32 cellular contexts compared by ENCODE assay signal in the genomic region with DNA sequence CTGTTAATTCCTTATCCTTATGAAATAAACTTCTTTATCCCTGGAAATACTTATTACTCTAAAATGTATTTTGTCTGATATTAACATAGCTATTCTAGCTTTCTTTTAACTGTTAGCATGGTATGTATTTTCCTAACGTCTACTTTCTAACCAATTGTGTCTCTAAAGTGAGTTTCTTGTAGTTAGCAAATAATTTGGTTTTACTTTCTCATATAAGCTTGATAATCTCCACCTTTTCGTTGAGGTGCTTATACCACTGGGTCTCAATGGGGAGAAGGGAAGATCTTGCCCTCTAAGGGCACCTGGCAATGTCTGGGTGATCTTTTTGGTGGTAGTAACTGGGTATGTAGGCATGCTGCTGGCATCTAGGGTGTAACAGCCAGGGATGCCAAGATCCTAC. TPM values are rescaled to one million over a fixed set of nuclear protein-coding genes. Genes with fewer than 3 reads are reported as not detected.
A peak's percentile ranks its signal among the peaks of the same experiment; 100 is the strongest.
DNase-seq lines count a peak whose midpoint lies in the region; ATAC-seq, FAIRE-seq and TF ChIP-seq lines count a peak whose summit lies in the region.
"Had no signal": no experiment of that assay in that cellular context is flagged by ENCODE, and none has a peak within 500 bp of the region (broad histone marks: within the 10 kb centered on the region; RNA-seq: fewer than 3 reads in every experiment).

No MANE protein-coding gene starts in this region.

- DNase-seq in A549 (ENCODE audit: low read depth in 1 of 2, low spot score in 1 of 2), result no peak
- no peak for DNase-seq in HTR-8/SVneo (ENCODE audit: insufficient read length, low spot score)
- no peak for DNase-seq in activated naive CD4-positive, alpha-beta T cell treated with anti-CD3 and anti-CD28 coated beads, Interleukin-2, amount 50 U/mL, for 72 hours (ENCODE audit: low spot score in 2 of 2)
- no peak for DNase-seq in coronary artery (ENCODE audit: low spot score)
- DNase-seq: 8988T; ACHN; AML-193; BE2C; C1 segment of cervical spinal cord; Caco-2; Calu3; CD4-positive, alpha-beta memory T cell; CD4-positive, alpha-beta T cell; CD4-positive, CD25-positive, alpha-beta regulatory T cell; CD8-positive, alpha-beta memory T cell; CD8-positive, alpha-beta T cell; COR-L47; DMS 273 treated with DMSO at 0.1 percent for 48 hours; DMS153; DMS53; DMS79; DMS79 treated with DMSO at 0.1 percent for 48 hours; DND-41; EL had no signal

- H3K27ac Mint-ChIP-seq in activated naive CD4-positive, alpha-beta T cell treated with anti-CD3 and anti-CD28 coated beads, Interleukin-2, amount 50 U/mL, for 72 hours, result no peak overlapping the region
- H3K27ac Mint-ChIP-seq: B cell; CD4-positive, alpha-beta memory T cell; CD4-positive, alpha-beta T cell; CD4-positive, CD25-positive, alpha-beta regulatory T cell; CD8-positive, alpha-beta memory T cell; CD8-positive, alpha-beta T cell had no signal

- no peak for TF ChIP-seq RAD21 in A549 (conservative IDR thresholded peaks at IDR 0.05 in 1 of 2, IDR thresholded peaks at IDR 0.05 in 1 of 2)

- no peak overlapping the region for H3K4me3 ChIP-seq in A549
- H3K4me3 ChIP-seq in coronary artery, result no peak overlapping the region
- H3K4me3 ChIP-seq: BLaER1; BLaER1 treated with 17β-estradiol and CSF1 and Interleukin-3, amounts not matched to agents 10 nM and 100 nM had no signal

- no peak overlapping the region for H3K4me2 ChIP-seq in A549
- H3K4me2 ChIP-seq: BLaER1; BLaER1 treated with 17β-estradiol and CSF1 and Interleukin-3, amounts not matched to agents 10 nM and 100 nM had no signal

- TF ChIP-seq EP300 in A549 (IDR thresholded peaks at IDR 0.05), result no peak

- no peak for TF ChIP-seq POLR2A in A549 (IDR thresholded peaks at IDR 0.05; ENCODE audit: low read length)

- peaks cover 7% of the 10 kb centered on the region; the same call in 2 of the 3 replicates for H3K9me3 ChIP-seq in A549
- H3K9me3 ChIP-seq: BE2C; BLaER1; BLaER1 treated with 17β-estradiol and CSF1 and Interleukin-3, amounts not matched to agents 10 nM and 100 nM; Caco-2 had no signal

- H3K9me3 Mint-ChIP-seq in activated naive CD4-positive, alpha-beta T cell treated with anti-CD3 and anti-CD28 coated beads, Interleukin-2, amount 50 U/mL, for 72 hours, result no peaks in the 10 kb centered on the region
- H3K9me3 Mint-ChIP-seq: CD4-positive, alpha-beta memory T cell; CD4-positive, alpha-beta T cell; CD8-positive, alpha-beta memory T cell; CD8-positive, alpha-beta T cell had no signal

- H3K4me1 ChIP-seq in A549, result no peaks in the 10 kb centered on the region
- H3K4me1 ChIP-seq: BE2C; BLaER1; BLaER1 treated with 17β-estradiol and CSF1 and Interleukin-3, amounts not matched to agents 10 nM and 100 nM; Caco-2 had no signal

- H3K27ac ChIP-seq in A549, result no peak overlapping the region
- no peak overlapping the region for H3K27ac ChIP-seq in coronary artery
- H3K27ac ChIP-seq: 22Rv1; BLaER1; BLaER1 treated with 17β-estradiol and CSF1 and Interleukin-3, amounts not matched to agents 10 nM and 100 nM; C4-2B had no signal

- WGBS in A549 (ENCODE audit: missing lambda C conversion rate), result 2% methylated on average over 2 of the region's 2 CpGs

- CTCF ChIA-PET in A549 (lab: Yijun Ruan, JAX), result interaction anchor here (0.7 kb wide), 1 partner anchor 473 kb away, joined by 4 read pairs; no protein-coding TSS in a partner anchor

- TF ChIP-seq CTCF in A549 (IDR thresholded peaks at IDR 0.05) (no peak), coronary artery (IDR thresholded peaks at IDR 0.05) (no peak)

- POLR2A ChIA-PET in A549 (lab: Yijun Ruan, JAX), result no interaction called here

- no peak for FAIRE-seq in A549 (lab: Jason Lieb, UNC)
- peak; percentile 59 for FAIRE-seq in HTR-8/SVneo (lab: Jason Lieb, UNC)
- FAIRE-seq: A204.1, D721Med had no signal

- no peaks in the 10 kb centered on the region for H3K36me3 Mint-ChIP-seq in activated naive CD4-positive, alpha-beta T cell treated with anti-CD3 and anti-CD28 coated beads, Interleukin-2, amount 50 U/mL, for 72 hours
- H3K36me3 Mint-ChIP-seq: CD14-positive monocyte; CD4-positive, alpha-beta memory T cell; CD4-positive, CD25-positive, alpha-beta regulatory T cell; CD8-positive, alpha-beta memory T cell; CD8-positive, alpha-beta T cell had no signal

- no peak for ATAC-seq in A549
- ATAC-seq in activated naive CD4-positive, alpha-beta T cell treated with anti-CD3 and anti-CD28 coated beads, Interleukin-2, amount 50 U/mL, for 72 hours, result no peak
- ATAC-seq: CD8-positive, alpha-beta T cell had no signal

TF ChIP-seq in A549, 52 proteins besides CTCF, POLR2A, EP300 and RAD21:
- TF ChIP-seq BHLHE40 (IDR thresholded peaks at IDR 0.05; ENCODE audit: low read depth, low read length) (no peak), RNF2 (IDR thresholded peaks at IDR 0.05; ENCODE audit: borderline replicate concordance, low read depth) (peak; percentile 92; the same call in 1 of the 2 replicates), CBX8 (IDR thresholded peaks at IDR 0.05) (peak; percentile 89), CEBPB (IDR thresholded peaks at IDR 0.05) (no peak)
- TF ChIP-seq, protein P1, sequence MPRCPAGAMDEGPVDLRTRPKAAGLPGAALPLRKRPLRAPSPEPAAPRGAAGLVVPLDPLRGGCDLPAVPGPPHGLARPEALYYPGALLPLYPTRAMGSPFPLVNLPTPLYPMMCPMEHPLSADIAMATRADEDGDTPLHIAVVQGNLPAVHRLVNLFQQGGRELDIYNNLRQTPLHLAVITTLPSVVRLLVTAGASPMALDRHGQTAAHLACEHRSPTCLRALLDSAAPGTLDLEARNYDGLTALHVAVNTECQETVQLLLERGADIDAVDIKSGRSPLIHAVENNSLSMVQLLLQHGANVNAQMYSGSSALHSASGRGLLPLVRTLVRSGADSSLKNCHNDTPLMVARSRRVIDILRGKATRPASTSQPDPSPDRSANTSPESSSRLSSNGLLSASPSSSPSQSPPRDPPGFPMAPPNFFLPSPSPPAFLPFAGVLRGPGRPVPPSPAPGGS (IDR thresholded peaks at IDR 0.05), result no peak

RNA-seq across cellular contexts. Expression of a gene that starts 25.7 kb away (rescaled TPM):
- polyA plus RNA-seq in A549 (2011; rRNA removed) (0.03 TPM in 1 of 2 replicates, not detected in the other), A549 (2017; fragmentation: RNase III; extraction: RNeasy Plus Mini Kit Qiagen cat#74134 plus additional on column Dnase treatment) (not detected in 3 replicates)
- not detected in 2 replicates for polyA plus RNA-seq in A549 (2012; cell fraction: cytosol; rRNA removed)
- polyA plus RNA-seq in A549 (2012; cell fraction: nucleus; rRNA removed), result not detected in 2 replicates
- polyA minus RNA-seq in A549 (2011; rRNA and poly(A)+ RNA removed), result not detected in 2 replicates
- 1 to 10 TPM; 1.6 to 5.8 TPM for total RNA-seq in activated naive CD4-positive, alpha-beta T cell treated with anti-CD3 and anti-CD28 coated beads, Interleukin-2, amount 50 U/mL, for 72 hours
- total RNA-seq: Caco-2, Calu3 had no signal
- polyA plus RNA-seq: CD14-positive monocyte; CD4-positive, alpha-beta memory T cell; CD8-positive, alpha-beta memory T cell had no signal
